ENCODE assay signal across 19 cellular contexts in the genomic region with DNA sequence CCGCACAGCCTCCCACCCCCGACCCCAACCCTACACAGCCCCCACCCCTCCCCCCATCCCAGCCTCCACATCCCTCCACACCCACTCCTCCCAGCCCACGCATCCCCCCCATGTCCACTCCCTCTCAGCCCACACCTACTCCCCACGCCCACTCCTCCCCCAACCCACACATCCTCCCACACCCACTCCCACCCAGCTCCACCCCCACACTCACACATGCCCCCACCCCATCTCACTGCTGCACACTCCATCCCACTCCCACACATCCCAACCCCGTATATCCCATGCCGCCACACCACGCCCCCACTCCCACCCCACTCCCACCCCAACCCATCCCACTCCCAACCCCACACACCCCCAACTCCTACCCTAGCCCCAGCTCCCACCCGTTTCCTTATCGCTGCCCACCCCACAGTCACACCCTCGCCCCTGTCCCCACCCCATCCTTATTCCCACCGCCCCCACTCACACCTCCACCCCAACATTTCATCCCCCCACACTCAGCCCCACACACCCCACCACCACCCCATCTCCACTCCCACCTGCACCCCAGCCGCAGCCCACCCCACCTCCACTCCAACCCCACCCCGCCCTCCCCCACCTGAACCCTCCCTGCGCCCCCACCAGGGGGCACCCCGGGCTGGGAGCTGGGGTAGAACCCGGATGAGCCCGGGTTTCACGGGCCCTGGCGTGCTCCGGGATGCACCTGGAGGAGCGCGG. TPM values are rescaled to one million over a fixed set of nuclear protein-coding genes. Genes with fewer than 3 reads are reported as not detected.
DNase-seq lines count a peak whose midpoint lies in the region; ATAC-seq and TF ChIP-seq lines count a peak whose summit lies in the region.
"Had no signal": no experiment of that assay in that cellular context is flagged by ENCODE, and none has a peak within 500 bp of the region (broad histone marks: within the 10 kb centered on the region; RNA-seq: fewer than 3 reads in every experiment).

No MANE protein-coding gene starts in this region.

- CTCF ChIA-PET in SK-N-SH (lab: Yijun Ruan, JAX): no interaction called here

- no peak for TF ChIP-seq EP300 in SK-N-SH (IDR thresholded peaks at IDR 0.05; ENCODE audit: borderline replicate concordance in 1 of 2, low read depth in 1 of 2, low read length in 1 of 2)

- H3K9me3 ChIP-seq in SK-N-SH: no peaks in the 10 kb centered on the region
- H3K9me3 ChIP-seq in endodermal cell (ENCODE audit: control insufficient read depth, low read length): no peaks in the 10 kb centered on the region
- H3K9me3 ChIP-seq in T-helper 17 cell (ENCODE audit: control insufficient read depth, low read length, poor library complexity, severe bottlenecking): no peaks in the 10 kb centered on the region

- no peaks in the 10 kb centered on the region for H4K20me1 ChIP-seq in SK-N-SH (ENCODE audit: insufficient read depth)

- no peak for ATAC-seq in SK-N-SH treated with all-trans-retinoic acid at 6 μM for 48 hours
- no peak for ATAC-seq in T-helper 17 cell
- ATAC-seq in omental fat pad (ENCODE audit: low FRiP score): no peak
- ATAC-seq: Right ventricle myocardium inferior had no signal

- H3K27ac ChIP-seq in SK-N-SH (ENCODE audit: low read depth in 2 of 2, low read length in 1 of 2): no peak overlapping the region
- no peak overlapping the region for H3K27ac ChIP-seq in endodermal cell (ENCODE audit: low read depth, low read length)
- H3K27ac ChIP-seq: 22Rv1; BLaER1 treated with 17β-estradiol and CSF1 and Interleukin-3, amounts not matched to agents 10 nM and 100 nM; SK-N-MC had no signal

- H3K4me1 Mint-ChIP-seq in endodermal cell: no peaks in the 10 kb centered on the region
- no peaks in the 10 kb centered on the region for H3K4me1 Mint-ChIP-seq in T-helper 17 cell
- no peaks in the 10 kb centered on the region for H3K4me1 Mint-ChIP-seq in activated T-helper 1 cell treated with anti-CD3 and anti-CD28 coated beads, Interleukin-12 subunit alpha, Interleukin-12 subunit beta, Interleukin-2, Interleukin-4 antibody, amounts not matched to agents 30 ng/mL and 10 ng/mL and 1 ng/mL, durations not matched to agents 14 hours and 24 hours and 36 hours (ENCODE audit: low read depth)

- H3K4me3 ChIP-seq in SK-N-SH (ENCODE audit: low read depth in 2 of 2, low read length in 1 of 2) (no peak overlapping the region), endodermal cell (ENCODE audit: low read length) (no peak overlapping the region)
- H3K4me3 ChIP-seq: BLaER1 treated with 17β-estradiol and CSF1 and Interleukin-3, amounts not matched to agents 10 nM and 100 nM; SK-N-MC had no signal

- H3K27me3 ChIP-seq in SK-N-SH (ENCODE audit: insufficient read depth): no peaks in the 10 kb centered on the region
- no peaks in the 10 kb centered on the region for H3K27me3 ChIP-seq in endodermal cell (ENCODE audit: control insufficient read depth, insufficient read depth, low read length, poor library complexity, severe bottlenecking)
- H3K27me3 ChIP-seq: BLaER1 treated with 17β-estradiol and CSF1 and Interleukin-3, amounts not matched to agents 10 nM and 100 nM had no signal

- H3K36me3 Mint-ChIP-seq in endodermal cell (ENCODE audit: low read depth) (peaks cover 2% of the 10 kb centered on the region), T-helper 17 cell (ENCODE audit: low read depth) (no peaks in the 10 kb centered on the region)
- peaks cover 5% of the 10 kb centered on the region for H3K36me3 Mint-ChIP-seq in activated T-helper 1 cell treated with anti-CD3 and anti-CD28 coated beads, Interleukin-12 subunit alpha, Interleukin-12 subunit beta, Interleukin-2, Interleukin-4 antibody, amounts not matched to agents 30 ng/mL and 10 ng/mL and 1 ng/mL, durations not matched to agents 14 hours and 24 hours and 36 hours (ENCODE audit: low read depth)

- intact Hi-C loops in activated T-helper 1 cell treated with anti-CD3 and anti-CD28 coated beads, Interleukin-12 subunit alpha, Interleukin-12 subunit beta, Interleukin-2, Interleukin-4 antibody, amounts not matched to agents 30 ng/mL and 10 ng/mL and 1 ng/mL, durations not matched to agents 14 hours and 24 hours and 36 hours (cut with micrococcal nuclease): no loop called here

- 90% methylated on average over 19 of the region's 22 CpGs for WGBS in SK-N-SH (ENCODE audit: low lambda C conversion rate)
- 97 to 100% methylated on average over 2 to 16 of the region's 22 CpGs for WGBS in endodermal cell (ENCODE audit: insufficient coverage in 1 of 2, insufficient read length in 1 of 2), 2 experiments

- H3K9me3 Mint-ChIP-seq in endodermal cell: peaks cover 2% of the 10 kb centered on the region
- peaks cover 4% of the 10 kb centered on the region for H3K9me3 Mint-ChIP-seq in activated T-helper 1 cell treated with anti-CD3 and anti-CD28 coated beads, Interleukin-12 subunit alpha, Interleukin-12 subunit beta, Interleukin-2, Interleukin-4 antibody, amounts not matched to agents 30 ng/mL and 10 ng/mL and 1 ng/mL, durations not matched to agents 14 hours and 24 hours and 36 hours
- H3K9me3 Mint-ChIP-seq: HFFc6 had no signal

- H3K9ac ChIP-seq in SK-N-SH: no peak overlapping the region
- H3K9ac ChIP-seq in endodermal cell (ENCODE audit: extremely low read depth, low read length, poor library complexity, severe bottlenecking): no peak overlapping the region
- H3K9ac ChIP-seq: BLaER1 treated with 17β-estradiol and CSF1 and Interleukin-3, amounts not matched to agents 10 nM and 100 nM had no signal

- no peaks in the 10 kb centered on the region for H3K9me2 ChIP-seq in SK-N-SH

- H3K4me1 ChIP-seq in SK-N-SH (ENCODE audit: control insufficient read depth in 1 of 2, insufficient read depth in 2 of 2, low read depth in 1 of 2, low read length in 1 of 2) (no peaks in the 10 kb centered on the region), endodermal cell (ENCODE audit: control insufficient read depth, insufficient read depth, low read length) (no peaks in the 10 kb centered on the region)
- H3K4me1 ChIP-seq: BLaER1 treated with 17β-estradiol and CSF1 and Interleukin-3, amounts not matched to agents 10 nM and 100 nM had no signal

- POLR2A ChIA-PET in SK-N-SH (lab: Yijun Ruan, JAX): no interaction called here

- peak; percentile 44 for DNase-seq in SK-N-SH
- DNase-seq in endodermal cell: peak; percentile 45
- no peak for DNase-seq in T-helper 17 cell
- DNase-seq in activated T-helper 1 cell treated with anti-CD3 and anti-CD28 coated beads, Interleukin-12 subunit alpha, Interleukin-12 subunit beta, Interleukin-2, Interleukin-4 antibody, amounts not matched to agents 30 ng/mL and 10 ng/mL and 1 ng/mL, durations not matched to agents 14 hours and 24 hours and 36 hours (ENCODE audit: low spot score): no peak
- no peak for DNase-seq in omental fat pad (ENCODE audit: low spot score)
- DNase-seq: DMS153, EL, HFFc6, Kasumi-1, NCI-H1930, NCI-H2171, NCI-H774 had no signal

- H3K27me3 Mint-ChIP-seq in endodermal cell (ENCODE audit: insufficient read depth) (peaks cover 4% of the 10 kb centered on the region), T-helper 17 cell (no peaks in the 10 kb centered on the region)
- peaks cover 8% of the 10 kb centered on the region for H3K27me3 Mint-ChIP-seq in activated T-helper 1 cell treated with anti-CD3 and anti-CD28 coated beads, Interleukin-12 subunit alpha, Interleukin-12 subunit beta, Interleukin-2, Interleukin-4 antibody, amounts not matched to agents 30 ng/mL and 10 ng/mL and 1 ng/mL, durations not matched to agents 14 hours and 24 hours and 36 hours (ENCODE audit: insufficient read depth)

- no peak overlapping the region for H3K27ac Mint-ChIP-seq in endodermal cell
- H3K27ac Mint-ChIP-seq in T-helper 17 cell: no peak overlapping the region
- H3K27ac Mint-ChIP-seq in activated T-helper 1 cell treated with anti-CD3 and anti-CD28 coated beads, Interleukin-12 subunit alpha, Interleukin-12 subunit beta, Interleukin-2, Interleukin-4 antibody, amounts not matched to agents 30 ng/mL and 10 ng/mL and 1 ng/mL, durations not matched to agents 14 hours and 24 hours and 36 hours: no peak overlapping the region
- H3K27ac Mint-ChIP-seq: HFFc6 had no signal

- peaks cover 2% of the 10 kb centered on the region for H3F3A ChIP-seq in SK-N-SH (replicated peaks; ENCODE audit: insufficient read depth)

- no peaks in the 10 kb centered on the region for H3K36me3 ChIP-seq in SK-N-SH (replicated peaks in 1 of 2; ENCODE audit: control insufficient read depth in 1 of 2, insufficient read depth in 2 of 2, low read length in 1 of 2)
- H3K36me3 ChIP-seq in endodermal cell (ENCODE audit: control insufficient read depth, insufficient read depth, low read length): no peaks in the 10 kb centered on the region

- TF ChIP-seq CTCF in SK-N-SH (IDR thresholded peaks at IDR 0.05) (no peak), endodermal cell (conservative IDR thresholded peaks at IDR 0.05) (no peak), omental fat pad (IDR thresholded peaks at IDR 0.05) (no peak)

- TF ChIP-seq RAD21 in SK-N-SH (IDR thresholded peaks at IDR 0.05; ENCODE audit: low read length): no peak

- no peak overlapping the region for H3K4me3 Mint-ChIP-seq in endodermal cell
- H3K4me3 Mint-ChIP-seq in T-helper 17 cell: no peak overlapping the region
- H3K4me3 Mint-ChIP-seq in activated T-helper 1 cell treated with anti-CD3 and anti-CD28 coated beads, Interleukin-12 subunit alpha, Interleukin-12 subunit beta, Interleukin-2, Interleukin-4 antibody, amounts not matched to agents 30 ng/mL and 10 ng/mL and 1 ng/mL, durations not matched to agents 14 hours and 24 hours and 36 hours: no peak overlapping the region
- H3K4me3 Mint-ChIP-seq: HFFc6 had no signal

- H3K79me2 ChIP-seq in SK-N-SH (ENCODE audit: insufficient read depth): no peaks in the 10 kb centered on the region

- H3K4me2 ChIP-seq in SK-N-SH: no peak overlapping the region
- H3K4me2 ChIP-seq: BLaER1 treated with 17β-estradiol and CSF1 and Interleukin-3, amounts not matched to agents 10 nM and 100 nM had no signal

- H2AFZ ChIP-seq in SK-N-SH (ENCODE audit: low read depth): no peak overlapping the region

RNA-seq across cellular contexts. Expression of a gene that starts 0.8 kb away (rescaled TPM):
- polyA plus RNA-seq in SK-N-SH (2012; rRNA removed): 0.05 and 0.08 TPM in 2 replicates
- polyA plus RNA-seq in SK-N-SH (2012; cell fraction: cytosol; rRNA removed): 0.06 and 0.07 TPM in 2 replicates
- polyA plus RNA-seq in SK-N-SH (2012; cell fraction: nucleus; rRNA removed): 0.11 and 0.33 TPM in 2 replicates
- under 1 TPM; 0.20 to 0.84 TPM for total RNA-seq in endodermal cell
- 0.18 TPM for polyA plus RNA-seq in endodermal cell (2013, experiment 1 of 2)
- 0.79 TPM for polyA plus RNA-seq in endodermal cell (2013, experiment 2 of 2)
- total RNA-seq in T-helper 17 cell: 1 to 10 TPM in 1 of 2 donors, under 1 TPM in 1; 0.55 to 4.1 TPM
- total RNA-seq in activated T-helper 1 cell treated with anti-CD3 and anti-CD28 coated beads, Interleukin-12 subunit alpha, Interleukin-12 subunit beta, Interleukin-2, Interleukin-4 antibody, amounts not matched to agents 30 ng/mL and 10 ng/mL and 1 ng/mL, durations not matched to agents 14 hours and 24 hours and 36 hours: 0.18 and 0.20 TPM in 2 replicates
- total RNA-seq in omental fat pad: 1 to 10 TPM in 1 of 4 donors, under 1 TPM in 1, not detected in 2; 0.50 to 1.3 TPM
- total RNA-seq: NCI-H460, Right ventricle myocardium inferior had no signal

RNA-seq across cellular contexts. Expression of a gene that starts 28.8 kb away (rescaled TPM):
- polyA plus RNA-seq in SK-N-SH (2012; rRNA removed): 6.2 and 6.7 TPM in 2 replicates
- polyA plus RNA-seq in SK-N-SH (2012; cell fraction: cytosol; rRNA removed): 8.0 and 8.4 TPM in 2 replicates
- polyA plus RNA-seq in SK-N-SH (2012; cell fraction: nucleus; rRNA removed): 3.0 and 3.9 TPM in 2 replicates
- 1 to 10 TPM; 5.8 to 6.8 TPM for total RNA-seq in endodermal cell
- 4.3 TPM for polyA plus RNA-seq in endodermal cell (2013, experiment 1 of 2)
- polyA plus RNA-seq in endodermal cell (2013, experiment 2 of 2): 5.0 TPM
- total RNA-seq in T-helper 17 cell: 10 to 100 TPM; 10.2 to 10.5 TPM
- 24.4 and 26.2 TPM in 2 replicates for total RNA-seq in activated T-helper 1 cell treated with anti-CD3 and anti-CD28 coated beads, Interleukin-12 subunit alpha, Interleukin-12 subunit beta, Interleukin-2, Interleukin-4 antibody, amounts not matched to agents 30 ng/mL and 10 ng/mL and 1 ng/mL, durations not matched to agents 14 hours and 24 hours and 36 hours
- 10 to 100 TPM in 2 of 4 donors, 1 to 10 TPM in 2; 6.1 to 15.9 (median 9.7) TPM for total RNA-seq in omental fat pad

RNA-seq across cellular contexts. Expression of a gene that starts 44.7 kb away (rescaled TPM):
- polyA plus RNA-seq in SK-N-SH (2012; rRNA removed): 0.18 and 0.21 TPM in 2 replicates
- polyA plus RNA-seq in SK-N-SH (2012; cell fraction: cytosol; rRNA removed): 0.09 and 0.16 TPM in 2 replicates
- 0.08 and 0.12 TPM in 2 replicates for polyA plus RNA-seq in SK-N-SH (2012; cell fraction: nucleus; rRNA removed)
- total RNA-seq in endodermal cell (not detected), T-helper 17 cell (under 1 TPM; 0.10 to 0.52 TPM), omental fat pad (under 1 TPM; 0.19 to 0.79 (median 0.28) TPM)
- polyA plus RNA-seq in endodermal cell (2013, experiment 1 of 2): 0.11 TPM
- 0.08 TPM for polyA plus RNA-seq in endodermal cell (2013, experiment 2 of 2)
- 0.17 TPM in 1 of 2 replicates, not detected in the other for total RNA-seq in activated T-helper 1 cell treated with anti-CD3 and anti-CD28 coated beads, Interleukin-12 subunit alpha, Interleukin-12 subunit beta, Interleukin-2, Interleukin-4 antibody, amounts not matched to agents 30 ng/mL and 10 ng/mL and 1 ng/mL, durations not matched to agents 14 hours and 24 hours and 36 hours
- total RNA-seq: T-helper 1 cell treated with Interleukin-12 subunit alpha and Interleukin-12 subunit beta and Interleukin-4 antibody, amounts not matched to agents 30 ng/mL and 1 ng/mL, for 36 hours had no signal

RNA-seq across cellular contexts. Expression of a gene that starts 45.4 kb away (rescaled TPM):
- 16.5 and 21.3 TPM in 2 replicates for polyA plus RNA-seq in SK-N-SH (2012; rRNA removed)
- polyA plus RNA-seq in SK-N-SH (2012; cell fraction: cytosol; rRNA removed): 12.8 and 15.4 TPM in 2 replicates
- 34.4 and 45.9 TPM in 2 replicates for polyA plus RNA-seq in SK-N-SH (2012; cell fraction: nucleus; rRNA removed)
- total RNA-seq in endodermal cell (10 to 100 TPM; 35.1 to 35.9 TPM), T-helper 17 cell (10 to 100 TPM; 33.9 to 35.8 TPM), omental fat pad (10 to 100 TPM; 22.7 to 38.5 (median 30.1) TPM)
- 22.0 TPM for polyA plus RNA-seq in endodermal cell (2013, experiment 1 of 2)
- 20.3 TPM for polyA plus RNA-seq in endodermal cell (2013, experiment 2 of 2)
- 28.2 and 28.7 TPM in 2 replicates for total RNA-seq in activated T-helper 1 cell treated with anti-CD3 and anti-CD28 coated beads, Interleukin-12 subunit alpha, Interleukin-12 subunit beta, Interleukin-2, Interleukin-4 antibody, amounts not matched to agents 30 ng/mL and 10 ng/mL and 1 ng/mL, durations not matched to agents 14 hours and 24 hours and 36 hours

Comparison
In these comparisons a context has a peak if more than half of its experiments do, and no peak if none do; other contexts are left out.
1. DNase-seq: peak in SK-N-SH (single experiment) and endodermal cell (single experiment); none in T-helper 17 cell (0 of 3), activated T-helper 1 cell treated with anti-CD3 and anti-CD28 coated beads, Interleukin-12 subunit alpha, Interleukin-12 subunit beta, Interleukin-2, Interleukin-4 antibody, amounts not matched to agents 30 ng/mL and 10 ng/mL and 1 ng/mL, durations not matched to agents 14 hours and 24 hours and 36 hours (single experiment) and omental fat pad (single experiment).